Comparison of ENCODE assay signal across 20 cellular contexts in the genomic region with DNA sequence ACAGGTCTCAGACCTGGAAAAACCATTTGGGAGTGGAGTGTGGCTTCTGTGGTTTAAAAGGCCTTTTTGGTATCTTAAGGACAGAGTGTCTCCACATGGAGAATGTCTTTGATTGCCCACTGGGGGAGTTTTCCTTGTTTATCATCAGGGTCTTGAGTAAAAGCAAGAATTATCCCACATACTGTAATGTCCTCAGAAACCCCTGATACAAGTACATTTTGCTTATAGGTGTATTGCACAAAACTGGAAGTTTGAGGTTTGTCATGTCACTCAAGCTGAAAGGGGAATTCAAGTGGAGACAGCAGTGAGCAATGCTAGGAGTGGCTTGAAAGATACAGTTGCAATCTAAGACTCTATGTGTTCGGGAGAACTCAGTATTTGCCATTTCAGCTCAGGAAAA.
DNase-seq lines count a peak whose midpoint lies in the region; ATAC-seq and TF ChIP-seq lines count a peak whose summit lies in the region.
"Had no signal": no experiment of that assay in that cellular context is flagged by ENCODE, and none has a peak within 500 bp of the region (broad histone marks: within the 10 kb centered on the region; RNA-seq: fewer than 3 reads in every experiment).

No MANE protein-coding gene starts in this region.

- DNase-seq in amniotic epithelial cell (ENCODE audit: low read depth) (peak; percentile 80), kidney tubule cell (ENCODE audit: low spot score) (peak; percentile 48), NCI-H2107 (lab: John Stamatoyannopoulos, UW) (no peak), HUDEP-2 (lab: John Stamatoyannopoulos, UW; ENCODE audit: unreplicated experiment in 76 of 76) (no peak), 8988T (no peak), GM20000 (ENCODE audit: low spot score) (no peak)
- DNase-seq: activated B cell treated with CpG ODN at 0.5 μM for 24 hours; activated CD8-positive, alpha-beta T cell treated with anti-CD3 and anti-CD28 coated beads for 36 hours; activated T-cell treated with anti-CD3 and anti-CD28 coated beads, Interleukin-2, amount 50 U/mL, for 72 hours; CD8-positive, alpha-beta memory T cell; left ventricle myocardium inferior; NCI-H187; NCI-H510A; PC-3; stimulated activated CD4-positive, alpha-beta T cell treated with anti-CD3 and anti-CD28 coated beads, Interleukin-2, amount 100 ng/mL, for 24 hours; stimulated activated naive CD8-positive, alpha-beta T cell treated with anti-CD3 and anti-CD28 coated beads, Interleukin-15, amount 100 ng/mL, for 72 hours had no signal

- TF ChIP-seq CTCF in GM12872 (IDR thresholded peaks at IDR 0.05; ENCODE audit: insufficient read depth, low read depth, low read length): 0 out of 3 replicates have a peak, but pooled peaks have one; percentile 7
- TF ChIP-seq CTCF in GM20000 (IDR thresholded peaks at IDR 0.05; ENCODE audit: extremely low read depth, missing control alignments): no peak

- peak; percentile 24 for ATAC-seq in HG03432 (IDR thresholded peaks at IDR 0.05; ENCODE audit: unreplicated experiment)
- ATAC-seq: activated CD8-positive, alpha-beta T cell treated with anti-CD3 and anti-CD28 coated beads for 36 hours; activated T-cell treated with anti-CD3 and anti-CD28 coated beads, Interleukin-2, amount 50 U/mL, for 72 hours; gastroesophageal sphincter; HCT116; PC-3; stimulated activated naive CD8-positive, alpha-beta T cell treated with anti-CD3 and anti-CD28 coated beads, Interleukin-15, amount 100 ng/mL, for 72 hours had no signal

Comparison
In these comparisons a context has a peak if more than half of its experiments do, and no peak if none do; other contexts are left out.
1. DNase-seq: peak in amniotic epithelial cell (single experiment) and kidney tubule cell (single experiment); none in NCI-H2107 (single experiment), HUDEP-2 (0 of 76), 8988T (single experiment) and GM20000 (single experiment).